8 cellular contexts compared by ENCODE assay signal in the genomic region with DNA sequence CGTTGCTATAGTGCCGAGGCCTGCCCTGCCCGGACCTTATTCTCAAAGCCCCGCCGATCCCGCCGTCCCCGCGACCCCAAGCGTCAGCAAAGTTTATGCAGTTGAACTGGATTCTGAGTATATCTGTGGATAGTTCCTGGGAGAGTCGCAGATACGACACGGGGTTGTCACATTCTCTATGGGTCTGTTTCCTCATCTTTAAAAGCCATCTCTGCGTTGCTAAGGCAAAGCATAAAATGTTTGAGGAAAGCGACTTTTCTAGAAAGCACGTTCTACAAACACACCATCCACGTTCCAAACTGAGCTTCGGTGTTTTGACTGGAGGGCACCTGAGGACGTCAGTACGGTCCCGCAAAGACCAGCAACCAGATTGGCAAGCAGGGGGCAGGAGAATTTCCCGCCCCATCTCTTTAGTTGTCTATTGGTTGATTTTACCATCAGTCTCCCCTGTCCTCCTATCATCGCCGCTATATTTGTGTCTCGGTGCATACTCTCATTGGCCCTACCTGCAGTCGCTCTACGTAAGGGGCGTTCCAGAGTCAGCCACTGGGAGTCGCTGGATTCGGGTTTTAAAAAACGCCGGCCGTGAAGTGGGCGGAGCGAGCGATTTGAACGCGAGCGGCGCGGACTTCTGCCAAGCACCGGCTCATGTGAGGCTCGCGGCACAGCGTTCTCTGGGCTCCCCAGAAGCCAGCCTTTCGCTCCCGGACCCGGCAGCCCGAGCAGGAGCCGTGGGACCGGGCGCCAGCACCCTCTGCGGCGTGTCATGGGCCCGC. TPM values are rescaled to one million over a fixed set of nuclear protein-coding genes. Genes with fewer than 3 reads are reported as not detected.
A peak's percentile ranks its signal among the peaks of the same experiment; 100 is the strongest.
DNase-seq lines count a peak whose midpoint lies in the region; ATAC-seq and TF ChIP-seq lines count a peak whose summit lies in the region.

A gene (plus strand): TSS at position 626 of the 776 bp plus-strand sequence. CDS start 141 bp downstream, at position 767.

- in situ Hi-C loops in Panc1 (cut with HindIII; ENCODE audit: low pct_unique_long_range_greater_than_20kb, low sequenced_read_pairs): no loop called here

- H3K4me3 Mint-ChIP-seq in activated T-cell treated with anti-CD3 and anti-CD28 coated beads, Interleukin-2, amount 50 U/mL, for 4 hours: peak within 1 kb of the TSS; percentile 79

- H3K9me3 ChIP-seq in Panc1 (ENCODE audit: control insufficient read depth, insufficient read depth, low read depth, low read length) (no peaks in the 10 kb centered on the region), muscle layer of colon (ENCODE audit: low read length) (no peaks in the 10 kb centered on the region)

- H3K36me3 Mint-ChIP-seq in activated T-cell treated with anti-CD3 and anti-CD28 coated beads, Interleukin-2, amount 50 U/mL, for 4 hours (ENCODE audit: insufficient read depth): peaks cover under 1% of the 10 kb centered on the region

- no peak for TF ChIP-seq CTCF in Panc1 (IDR thresholded peaks at IDR 0.05)

- H3K27ac ChIP-seq in Panc1 (ENCODE audit: low read length) (peak within 1 kb of the TSS; percentile 96), muscle layer of colon (ENCODE audit: low read depth, low read length) (no peak within 1 kb of the TSS)

- intact Hi-C loops in Panc1 (cut with micrococcal nuclease; ENCODE audit: unreplicated experiment): no loop called here

- H3K4me3 ChIP-seq in Panc1 (ENCODE audit: low read depth in 2 of 2, low read length in 2 of 2) (peak within 1 kb of the TSS; percentile 69 to 76), muscle layer of colon (ENCODE audit: low read depth in 1 of 2, low read length in 2 of 2) (peak within 1 kb of the TSS; percentile 71 to 75)

- no peaks in the 10 kb centered on the region for H3K27me3 ChIP-seq in Panc1 (ENCODE audit: control insufficient read depth, insufficient read depth, low read length)
- H3K27me3 ChIP-seq in muscle layer of colon (ENCODE audit: control insufficient read depth in 1 of 2, insufficient read depth in 2 of 2, low read length in 2 of 2): peaks cover 0 to 4% of the 10 kb centered on the region in 2 donors

- no peaks in the 10 kb centered on the region for H3K27me3 Mint-ChIP-seq in activated T-cell treated with anti-CD3 and anti-CD28 coated beads, Interleukin-2, amount 50 U/mL, for 4 hours (ENCODE audit: low read depth)

- peaks cover 13% of the 10 kb centered on the region for H3K4me1 Mint-ChIP-seq in activated T-cell treated with anti-CD3 and anti-CD28 coated beads, Interleukin-2, amount 50 U/mL, for 4 hours (ENCODE audit: low read depth)

- peak; percentile 98 for ATAC-seq in GM21723 (IDR thresholded peaks at IDR 0.05; ENCODE audit: unreplicated experiment)
- ATAC-seq in Panc1: peak; percentile 98
- peak; percentile 100 for ATAC-seq in activated T-cell treated with anti-CD3 and anti-CD28 coated beads, Interleukin-2, amount 50 U/mL, for 4 hours
- peak; percentile 98 for ATAC-seq in esophagus mucosa

- no TSS peak for BruUV-seq in Panc1 (replicated peaks; lab: Mats Ljungman, UMichigan)

- peaks cover 9% of the 10 kb centered on the region for H3K4me1 ChIP-seq in Panc1 (ENCODE audit: control insufficient read depth, insufficient read depth, low read length)
- peaks cover 11% of the 10 kb centered on the region for H3K4me1 ChIP-seq in muscle layer of colon (ENCODE audit: insufficient read depth, low read length)

- peaks cover 3% of the 10 kb centered on the region; the same call in 1 of the 2 replicates for H3K36me3 ChIP-seq in Panc1 (ENCODE audit: control insufficient read depth, insufficient read depth, low read length)
- peaks cover 9% of the 10 kb centered on the region for H3K36me3 ChIP-seq in muscle layer of colon (ENCODE audit: insufficient read depth, low read length)

- no peaks in the 10 kb centered on the region for H3K9me3 Mint-ChIP-seq in activated T-cell treated with anti-CD3 and anti-CD28 coated beads, Interleukin-2, amount 50 U/mL, for 4 hours

- POLR2A ChIA-PET in Panc1 (lab: Charles Lee): no interaction called here

- CTCF ChIA-PET in Panc1 (lab: Charles Lee): no interaction called here

- DNase-seq in DMS53 treated with DMSO at 0.1 percent for 48 hours (lab: John Stamatoyannopoulos, UW; ENCODE audit: unreplicated experiment) (peak; percentile 93), KG1 (lab: John Stamatoyannopoulos, UW) (peak; percentile 96), Panc1 (ENCODE audit: low read depth, low spot score) (peak; percentile 99)
- DNase-seq in activated T-cell treated with anti-CD3 and anti-CD28 coated beads, Interleukin-2, amount 50 U/mL, for 4 hours: peak; percentile 90
- DNase-seq in stimulated activated CD8-positive, alpha-beta memory T cell treated with anti-CD3 and anti-CD28 coated beads, Interleukin-7, amount 100 ng/mL, for 24 hours (ENCODE audit: low read depth): peak; percentile 86

- H3K9ac ChIP-seq in muscle layer of colon (ENCODE audit: low read length): peak within 1 kb of the TSS; percentile 50

RNA-seq across cellular contexts. Expression of the gene that starts here (rescaled TPM):
- total RNA-seq in Panc1 (2021; ENCODE audit: unreplicated experiment) (55.0 TPM), esophagus mucosa (10.2 TPM)
- 14.4 TPM for polyA plus RNA-seq in Panc1 (2012; ENCODE audit: insufficient read length)
- 1 to 10 TPM in 1 of 3 donors, under 1 TPM in 2; 0.82 to 1.8 (median 0.82) TPM for total RNA-seq in activated T-cell treated with anti-CD3 and anti-CD28 coated beads, Interleukin-2, amount 50 U/mL, for 4 hours
